Comparison of ENCODE assay signal across 8 cellular contexts in genomic region chr19:49666120-49666444, GRCh38. TPM values are rescaled to one million over a fixed set of nuclear protein-coding genes. Genes with fewer than 3 reads are reported as not detected.
DNase-seq lines count a peak whose midpoint lies in the region; ATAC-seq and TF ChIP-seq lines count a peak whose summit lies in the region.

No MANE protein-coding gene starts in this region.

- H3K36me3 Mint-ChIP-seq in activated T-cell treated with anti-CD3 and anti-CD28 coated beads, Interleukin-2, amount 50 U/mL, for 24 hours (ENCODE audit: low read depth): peaks cover 74% of the 10 kb centered on the region
- peaks cover 2% of the 10 kb centered on the region for H3K36me3 Mint-ChIP-seq in activated naive CD8-positive, alpha-beta T cell

- no peak for TF ChIP-seq CTCF in left lung (IDR thresholded peaks at IDR 0.05)
- TF ChIP-seq CTCF in tibial artery (IDR thresholded peaks at IDR 0.05): no peak

- H3K36me3 ChIP-seq in left lung (peaks cover 0 to 33% of the 10 kb centered on the region in 2 donors), tibial artery (peaks cover 14 to 29% (median 21%) of the 10 kb centered on the region in 3 donors)

- peak overlapping the region; percentile 86 to 92 for H3K27ac ChIP-seq in left lung
- peak overlapping the region; percentile 91 to 93 for H3K27ac ChIP-seq in tibial artery

- H3K27me3 ChIP-seq in left lung (no peaks in the 10 kb centered on the region), tibial artery (no peaks in the 10 kb centered on the region)

- H3K4me1 ChIP-seq in left lung: peaks cover 10 to 32% of the 10 kb centered on the region in 2 donors
- H3K4me1 ChIP-seq in tibial artery: peaks cover 0 to 32% (median 18%) of the 10 kb centered on the region in 4 donors

- no peak for ATAC-seq in left lung
- no peak for ATAC-seq in GM19351 (IDR thresholded peaks at IDR 0.05; ENCODE audit: unreplicated experiment)
- ATAC-seq in GM18868 (IDR thresholded peaks at IDR 0.05; ENCODE audit: unreplicated experiment): no peak

- in situ Hi-C loops in KBM-7 (cut with MboI; ENCODE audit: low pct_unique_long_range_greater_than_20kb, low sequenced_read_pairs): no loop called here

- H3K27me3 Mint-ChIP-seq in activated T-cell treated with anti-CD3 and anti-CD28 coated beads, Interleukin-2, amount 50 U/mL, for 24 hours: no peaks in the 10 kb centered on the region
- no peaks in the 10 kb centered on the region for H3K27me3 Mint-ChIP-seq in activated naive CD8-positive, alpha-beta T cell

- peaks cover 41% of the 10 kb centered on the region for H3K4me1 Mint-ChIP-seq in activated T-cell treated with anti-CD3 and anti-CD28 coated beads, Interleukin-2, amount 50 U/mL, for 24 hours (ENCODE audit: low read depth)
- peaks cover 35% of the 10 kb centered on the region for H3K4me1 Mint-ChIP-seq in activated naive CD8-positive, alpha-beta T cell (ENCODE audit: low read depth)

- peak overlapping the region; percentile 99 for H3K4me3 Mint-ChIP-seq in activated T-cell treated with anti-CD3 and anti-CD28 coated beads, Interleukin-2, amount 50 U/mL, for 24 hours
- peak overlapping the region; percentile 99 for H3K4me3 Mint-ChIP-seq in activated naive CD8-positive, alpha-beta T cell

- intact Hi-C loops in left lung (cut with DNase I) (no loop called here), tibial artery (cut with DNase I; ENCODE audit: low total_unique reads) (no loop called here)

- H3K9me3 Mint-ChIP-seq in activated T-cell treated with anti-CD3 and anti-CD28 coated beads, Interleukin-2, amount 50 U/mL, for 24 hours: no peaks in the 10 kb centered on the region
- no peaks in the 10 kb centered on the region for H3K9me3 Mint-ChIP-seq in activated naive CD8-positive, alpha-beta T cell (ENCODE audit: low read depth)

- H3K27ac Mint-ChIP-seq in activated T-cell treated with anti-CD3 and anti-CD28 coated beads, Interleukin-2, amount 50 U/mL, for 24 hours: peak overlapping the region; percentile 99
- H3K27ac Mint-ChIP-seq in activated naive CD8-positive, alpha-beta T cell: peak overlapping the region; percentile 96

- peak overlapping the region; percentile 68 to 93 for H3K4me3 ChIP-seq in left lung
- H3K4me3 ChIP-seq in tibial artery: peak overlapping the region; percentile 77 to 78

- H3K9me3 ChIP-seq in left lung: no peaks in the 10 kb centered on the region
- no peaks in the 10 kb centered on the region for H3K9me3 ChIP-seq in tibial artery

- no peak for DNase-seq in activated T-cell treated with anti-CD3 and anti-CD28 coated beads, Interleukin-2, amount 50 U/mL, for 24 hours
- no peak for DNase-seq in activated T-cell treated with anti-CD3 and anti-CD28 coated beads for 4 hours
- DNase-seq in left lung: no peak
- no peak for DNase-seq in tibial artery
- no peak for DNase-seq in KBM-7

RNA-seq across cellular contexts. Expression of gene BCL2L12, which starts 0.3 kb away (rescaled TPM):
- 10 to 100 TPM; 20.6 to 22.2 TPM for total RNA-seq in left lung

RNA-seq across cellular contexts. Expression of gene IRF3, which starts 0.4 kb away (rescaled TPM):
- total RNA-seq in left lung: 10 to 100 TPM; 81.2 to 93.6 TPM

RNA-seq across cellular contexts. Expression of gene PRMT1, which starts 11.0 kb away (rescaled TPM):
- 100 to 1,000 TPM in 1 of 2 donors, 10 to 100 TPM in 1; 79.3 to 137 TPM for total RNA-seq in left lung

RNA-seq across cellular contexts. Expression of gene ADM5, which starts 23.3 kb away (rescaled TPM):
- 1 to 10 TPM in 1 of 2 donors, under 1 TPM in 1; 0.93 to 2.0 TPM for total RNA-seq in left lung

RNA-seq across cellular contexts. Expression of gene SCAF1, which starts 24.1 kb away (rescaled TPM):
- 10 to 100 TPM; 61.5 to 63.8 TPM for total RNA-seq in left lung
